ENCODE assay signal across 1 cellular context in genomic region chr1:162197041-162197511, GRCh38.
TF ChIP-seq lines count a peak whose summit lies in the region.

No MANE protein-coding gene starts in this region.

TF ChIP-seq in HepG2, 621 proteins besides CTCF, POLR2A, EP300 and RAD21 (continued from another document and continues in another):
- peak; percentile 59; the same call in 1 of the 2 replicates for TF ChIP-seq BCL6 (CRISPR knock-in tag; IDR thresholded peaks at IDR 0.05)
- peak; percentile 39; the same call in 1 of the 2 replicates for TF ChIP-seq TCF7 (IDR thresholded peaks at IDR 0.05; ENCODE audit: low read depth)
- peak; percentile 73 for TF ChIP-seq GATAD2A (CRISPR knock-in tag; IDR thresholded peaks at IDR 0.05)
- peak; percentile 64 for TF ChIP-seq NCOA2 (CRISPR knock-in tag; IDR thresholded peaks at IDR 0.05)
- peak; percentile 15; the same call in 1 of the 2 replicates for TF ChIP-seq DRAP1 (CRISPR knock-in tag; IDR thresholded peaks at IDR 0.05)
- peak; percentile 13; the same call in 1 of the 2 replicates for TF ChIP-seq FOXO1 (CRISPR knock-in tag; IDR thresholded peaks at IDR 0.05)
- peak; percentile 31; the same call in 1 of the 2 replicates for TF ChIP-seq SAP130 (CRISPR knock-in tag; IDR thresholded peaks at IDR 0.05; ENCODE audit: low read depth)
- peak; percentile 36 for TF ChIP-seq POLR2AphosphoS5 (IDR thresholded peaks at IDR 0.05; ENCODE audit: low read depth, low read length)
- TF ChIP-seq TBX2 (CRISPR knock-in tag; IDR thresholded peaks at IDR 0.05; ENCODE audit: borderline replicate concordance) = peak; percentile 89
- TF ChIP-seq, protein P1, sequence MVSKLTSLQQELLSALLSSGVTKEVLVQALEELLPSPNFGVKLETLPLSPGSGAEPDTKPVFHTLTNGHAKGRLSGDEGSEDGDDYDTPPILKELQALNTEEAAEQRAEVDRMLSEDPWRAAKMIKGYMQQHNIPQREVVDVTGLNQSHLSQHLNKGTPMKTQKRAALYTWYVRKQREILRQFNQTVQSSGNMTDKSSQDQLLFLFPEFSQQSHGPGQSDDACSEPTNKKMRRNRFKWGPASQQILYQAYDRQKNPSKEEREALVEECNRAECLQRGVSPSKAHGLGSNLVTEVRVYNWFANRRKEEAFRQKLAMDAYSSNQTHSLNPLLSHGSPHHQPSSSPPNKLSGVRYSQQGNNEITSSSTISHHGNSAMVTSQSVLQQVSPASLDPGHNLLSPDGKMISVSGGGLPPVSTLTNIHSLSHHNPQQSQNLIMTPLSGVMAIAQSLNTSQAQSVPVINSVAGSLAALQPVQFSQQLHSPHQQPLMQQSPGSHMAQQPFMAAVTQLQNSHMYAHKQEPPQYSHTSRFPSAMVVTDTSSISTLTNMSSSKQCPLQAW (CRISPR knock-in tag; IDR thresholded peaks at IDR 0.05) = peak; percentile 71; the same call in 1 of the 2 replicates
- peak; percentile 38; the same call in 1 of the 2 replicates for TF ChIP-seq ZMYM4 (CRISPR knock-in tag; IDR thresholded peaks at IDR 0.05)
- TF ChIP-seq DMAP1 (CRISPR knock-in tag; IDR thresholded peaks at IDR 0.05) = peak; percentile 61
- no peak for TF ChIP-seq SP4 (CRISPR knock-in tag; IDR thresholded peaks at IDR 0.05)
- 0 out of 2 replicates have a peak, but pooled peaks have one; percentile 48 for TF ChIP-seq GZF1 (CRISPR knock-in tag; IDR thresholded peaks at IDR 0.05)
- TF ChIP-seq, protein P2, sequence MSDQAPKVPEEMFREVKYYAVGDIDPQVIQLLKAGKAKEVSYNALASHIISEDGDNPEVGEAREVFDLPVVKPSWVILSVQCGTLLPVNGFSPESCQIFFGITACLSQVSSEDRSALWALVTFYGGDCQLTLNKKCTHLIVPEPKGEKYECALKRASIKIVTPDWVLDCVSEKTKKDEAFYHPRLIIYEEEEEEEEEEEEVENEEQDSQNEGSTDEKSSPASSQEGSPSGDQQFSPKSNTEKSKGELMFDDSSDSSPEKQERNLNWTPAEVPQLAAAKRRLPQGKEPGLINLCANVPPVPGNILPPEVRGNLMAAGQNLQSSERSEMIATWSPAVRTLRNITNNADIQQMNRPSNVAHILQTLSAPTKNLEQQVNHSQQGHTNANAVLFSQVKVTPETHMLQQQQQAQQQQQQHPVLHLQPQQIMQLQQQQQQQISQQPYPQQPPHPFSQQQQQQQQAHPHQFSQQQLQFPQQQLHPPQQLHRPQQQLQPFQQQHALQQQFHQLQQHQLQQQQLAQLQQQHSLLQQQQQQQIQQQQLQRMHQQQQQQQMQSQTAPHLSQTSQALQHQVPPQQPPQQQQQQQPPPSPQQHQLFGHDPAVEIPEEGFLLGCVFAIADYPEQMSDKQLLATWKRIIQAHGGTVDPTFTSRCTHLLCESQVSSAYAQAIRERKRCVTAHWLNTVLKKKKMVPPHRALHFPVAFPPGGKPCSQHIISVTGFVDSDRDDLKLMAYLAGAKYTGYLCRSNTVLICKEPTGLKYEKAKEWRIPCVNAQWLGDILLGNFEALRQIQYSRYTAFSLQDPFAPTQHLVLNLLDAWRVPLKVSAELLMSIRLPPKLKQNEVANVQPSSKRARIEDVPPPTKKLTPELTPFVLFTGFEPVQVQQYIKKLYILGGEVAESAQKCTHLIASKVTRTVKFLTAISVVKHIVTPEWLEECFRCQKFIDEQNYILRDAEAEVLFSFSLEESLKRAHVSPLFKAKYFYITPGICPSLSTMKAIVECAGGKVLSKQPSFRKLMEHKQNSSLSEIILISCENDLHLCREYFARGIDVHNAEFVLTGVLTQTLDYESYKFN (CRISPR knock-in tag; conservative IDR thresholded peaks at IDR 0.05) = peak; percentile 82
- TF ChIP-seq HNF1A (IDR thresholded peaks at IDR 0.05; ENCODE audit: low read depth) = peak; percentile 92
- TF ChIP-seq HNF1A (CRISPR knock-in tag; IDR thresholded peaks at IDR 0.05; ENCODE audit: borderline replicate concordance) = peak; percentile 92
- TF ChIP-seq, protein P3, sequence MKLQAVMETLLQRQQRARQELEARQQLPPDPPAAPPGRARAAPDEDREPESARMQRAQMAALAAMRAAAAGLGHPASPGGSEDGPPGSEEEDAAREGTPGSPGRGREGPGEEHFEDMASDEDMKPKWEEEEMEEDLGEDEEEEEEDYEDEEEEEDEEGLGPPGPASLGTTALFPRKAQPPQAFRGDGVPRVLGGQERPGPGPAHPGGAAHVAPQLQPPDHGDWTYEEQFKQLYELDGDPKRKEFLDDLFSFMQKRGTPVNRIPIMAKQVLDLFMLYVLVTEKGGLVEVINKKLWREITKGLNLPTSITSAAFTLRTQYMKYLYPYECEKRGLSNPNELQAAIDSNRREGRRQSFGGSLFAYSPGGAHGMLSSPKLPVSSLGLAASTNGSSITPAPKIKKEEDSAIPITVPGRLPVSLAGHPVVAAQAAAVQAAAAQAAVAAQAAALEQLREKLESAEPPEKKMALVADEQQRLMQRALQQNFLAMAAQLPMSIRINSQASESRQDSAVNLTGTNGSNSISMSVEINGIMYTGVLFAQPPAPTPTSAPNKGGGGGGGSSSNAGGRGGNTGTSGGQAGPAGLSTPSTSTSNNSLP (IDR thresholded peaks at IDR 0.05; ENCODE audit: low read depth, low read length) = peak; percentile 72
- TF ChIP-seq FOXK1 (CRISPR knock-in tag; IDR thresholded peaks at IDR 0.05; ENCODE audit: borderline replicate concordance, low read depth) = peak; percentile 54; the same call in 1 of the 2 replicates
- TF ChIP-seq ZNF329 (CRISPR knock-in tag; IDR thresholded peaks at IDR 0.05; ENCODE audit: low read depth) = 0 out of 2 replicates have a peak, but pooled peaks have one; percentile 30
- 0 out of 2 replicates have a peak, but pooled peaks have one; percentile 24 for TF ChIP-seq ZMYM3 (CRISPR knock-in tag; IDR thresholded peaks at IDR 0.05)
- TF ChIP-seq FOXP4 (CRISPR knock-in tag; IDR thresholded peaks at IDR 0.05) = peak; percentile 76
- peak; percentile 80; the same call in 1 of the 2 replicates for TF ChIP-seq NCOR1 (IDR thresholded peaks at IDR 0.05; ENCODE audit: borderline replicate concordance, low read length)
- TF ChIP-seq THAP11 (CRISPR knock-in tag; IDR thresholded peaks at IDR 0.05) = peak; percentile 41; the same call in 1 of the 2 replicates
- no peak for TF ChIP-seq BRF2 (CRISPR knock-in tag; IDR thresholded peaks at IDR 0.05)
- no peak for TF ChIP-seq DPF2 (CRISPR knock-in tag; IDR thresholded peaks at IDR 0.05; ENCODE audit: borderline replicate concordance, low read depth)
- no peak for TF ChIP-seq FOXA1 (IDR thresholded peaks at IDR 0.05)
- TF ChIP-seq FOXA1 (CRISPR knock-in tag; IDR thresholded peaks at IDR 0.05) = peak; percentile 18; the same call in 1 of the 2 replicates
- 0 out of 2 replicates have a peak, but pooled peaks have one; percentile 7 for TF ChIP-seq POGK (CRISPR knock-in tag; conservative IDR thresholded peaks at IDR 0.05)
- TF ChIP-seq MAZ (IDR thresholded peaks at IDR 0.05; ENCODE audit: borderline replicate concordance, low read depth, low read length) = no peak
- TF ChIP-seq MAZ (CRISPR knock-in tag; IDR thresholded peaks at IDR 0.05; ENCODE audit: low read depth) = no peak
- no peak for TF ChIP-seq SSRP1 (CRISPR knock-in tag; IDR thresholded peaks at IDR 0.05)
- TF ChIP-seq CEBPB (IDR thresholded peaks at IDR 0.05; ENCODE audit: borderline replicate concordance, low read depth, low read length) = peak; percentile 36; the same call in 1 of the 2 replicates
- TF ChIP-seq YEATS4 (CRISPR knock-in tag; IDR thresholded peaks at IDR 0.05; ENCODE audit: borderline replicate concordance) = peak; percentile 13; the same call in 1 of the 2 replicates
- TF ChIP-seq SOX5 (CRISPR knock-in tag; IDR thresholded peaks at IDR 0.05; ENCODE audit: borderline replicate concordance) = peak; percentile 99
- 0 out of 2 replicates have a peak, but pooled peaks have one; percentile 76 for TF ChIP-seq ZNF224 (CRISPR knock-in tag; IDR thresholded peaks at IDR 0.05)
- 0 out of 2 replicates have a peak, but pooled peaks have one; percentile 14 for TF ChIP-seq ZFY (CRISPR knock-in tag; IDR thresholded peaks at IDR 0.05)
- TF ChIP-seq ZSCAN9 (CRISPR knock-in tag; IDR thresholded peaks at IDR 0.05; ENCODE audit: borderline replicate concordance) = peak; percentile 33; the same call in 1 of the 2 replicates
- TF ChIP-seq WIZ (CRISPR knock-in tag; IDR thresholded peaks at IDR 0.05) = no peak
